10 cellular contexts compared by ENCODE assay signal in genomic region chr6:35385457-35386202, GRCh38. TPM values are rescaled to one million over a fixed set of nuclear protein-coding genes. Genes with fewer than 3 reads are reported as not detected.
DNase-seq lines count a peak whose midpoint lies in the region; ATAC-seq and TF ChIP-seq lines count a peak whose summit lies in the region.
"Had no signal": no experiment of that assay in that cellular context is flagged by ENCODE, and none has a peak within 500 bp of the region (broad histone marks: within the 10 kb centered on the region; RNA-seq: fewer than 3 reads in every experiment).

No MANE protein-coding gene starts in this region.

- 0 out of 2 replicates have a peak overlapping the region, but pooled peaks have one; percentile 36 for H3K27ac ChIP-seq in 22Rv1
- H3K27ac ChIP-seq: neutrophil had no signal

- H3K4me3 ChIP-seq in choroid plexus epithelial cell (ENCODE audit: low read depth, low read length) (no peak overlapping the region), mucosa of descending colon (no peak overlapping the region)

- H3K4me1 ChIP-seq in mucosa of descending colon (ENCODE audit: low read depth): peaks cover 20% of the 10 kb centered on the region

- peak; percentile 42 for ATAC-seq in mucosa of descending colon
- ATAC-seq in HG02678 (IDR thresholded peaks at IDR 0.05; ENCODE audit: unreplicated experiment): no peak
- no peak for ATAC-seq in GM18861 (IDR thresholded peaks at IDR 0.05; ENCODE audit: unreplicated experiment)

- no peak for TF ChIP-seq CTCF in 22Rv1 (IDR thresholded peaks at IDR 0.05)
- no peak for TF ChIP-seq CTCF in choroid plexus epithelial cell (conservative IDR thresholded peaks at IDR 0.05; ENCODE audit: low read depth, low read length)
- no peak for TF ChIP-seq CTCF in mucosa of descending colon (IDR thresholded peaks at IDR 0.05)

- POLR2A ChIA-PET in HEK293T (lab: Yijun Ruan, JAX): no interaction called here

- no peaks in the 10 kb centered on the region for H3K36me3 ChIP-seq in mucosa of descending colon (ENCODE audit: low read depth)
- H3K36me3 ChIP-seq: neutrophil had no signal

- peak; percentile 37 for DNase-seq in HCEC 1CT
- peak; percentile 78 for DNase-seq in choroid plexus epithelial cell (ENCODE audit: low read depth)
- peak in 2 of 3 donors; percentile 15 to 49 for DNase-seq in mucosa of descending colon
- DNase-seq in cerebellum (ENCODE audit: low spot score): no peak
- no peak for DNase-seq in HEK293T (ENCODE audit: extremely low spot score)
- DNase-seq: activated CD4-positive, alpha-beta T cell treated with anti-CD3 and anti-CD28 coated beads, Interleukin-2, amount 50 U/mL, for 48 hours had no signal

- H3K9me3 ChIP-seq in mucosa of descending colon: peaks cover 3% of the 10 kb centered on the region
- H3K9me3 ChIP-seq: neutrophil had no signal

- CTCF ChIA-PET in HEK293T (lab: Yijun Ruan, JAX): no interaction called here

- intact Hi-C loops in mucosa of descending colon (cut with DNase I, micrococcal nuclease): no loop called here

TF ChIP-seq in HEK293T, 16 proteins besides CTCF, POLR2A, EP300 and RAD21:
- TF ChIP-seq HDGF (IDR thresholded peaks at IDR 0.05; ENCODE audit: borderline replicate concordance) (no peak), BHLHE40 (IDR thresholded peaks at IDR 0.05; ENCODE audit: borderline replicate concordance) (no peak), SP1 (IDR thresholded peaks at IDR 0.05) (no peak), LEF1 (IDR thresholded peaks at IDR 0.05; ENCODE audit: borderline replicate concordance) (no peak), TARDBP (IDR thresholded peaks at IDR 0.05) (no peak), ZNF384 (IDR thresholded peaks at IDR 0.05) (no peak), CTBP1 (IDR thresholded peaks at IDR 0.05; ENCODE audit: borderline replicate concordance) (no peak), FOXM1 (IDR thresholded peaks at IDR 0.05; ENCODE audit: borderline replicate concordance) (no peak), SUZ12 (IDR thresholded peaks at IDR 0.05) (no peak), ARNT (IDR thresholded peaks at IDR 0.05) (no peak), NFRKB (IDR thresholded peaks at IDR 0.05) (no peak), ELF4 (IDR thresholded peaks at IDR 0.05) (no peak), FOXA1 (IDR thresholded peaks at IDR 0.05) (no peak), PKNOX1 (IDR thresholded peaks at IDR 0.05) (no peak), L3MBTL2 (conservative IDR thresholded peaks at IDR 0.05) (no peak), FOXK2 (IDR thresholded peaks at IDR 0.05) (no peak)
TF ChIP-seq in HEK293T: peak in this region for 0.

RNA-seq across cellular contexts. Expression of gene PPARD, which starts 43.3 kb away (rescaled TPM):
- 10 to 100 TPM; 44.4 to 66.7 (median 65.6) TPM for total RNA-seq in mucosa of descending colon
- total RNA-seq in cerebellum: 5.5 TPM

Comparison
In these comparisons a context has a peak if more than half of its experiments do, and no peak if none do; other contexts are left out.
1. DNase-seq: peak in HCEC 1CT (single experiment), choroid plexus epithelial cell (single experiment) and mucosa of descending colon (2 of 3); none in cerebellum (single experiment) and HEK293T (single experiment).